In genomic region chr7:29480456-29480855, GRCh38 we compare ENCODE assay signal across 13 cellular contexts.
DNase-seq lines count a peak whose midpoint lies in the region; ATAC-seq and TF ChIP-seq lines count a peak whose summit lies in the region.
"Had no signal": no experiment of that assay in that cellular context is flagged by ENCODE, and none has a peak within 500 bp of the region (broad histone marks: within the 10 kb centered on the region; RNA-seq: fewer than 3 reads in every experiment).

No MANE protein-coding gene starts in this region.

- H4K91ac ChIP-seq in trophoblast cell (ENCODE audit: low read depth, low read length) (no peak overlapping the region), H9 (ENCODE audit: insufficient read length, low read depth, low read length) (no peak overlapping the region)

- CTCF ChIA-PET in GM10248 (lab: Yijun Ruan, JAX) = interaction anchor here (1.0 to 1.4 kb wide), 3 partner anchors 11 to 558 kb away, joined by 3 to 5 read pairs (median 3); no protein-coding TSS in a partner anchor

- H2BK20ac ChIP-seq in H9 (ENCODE audit: low read depth, low read length, poor library complexity, severe bottlenecking) = no peak overlapping the region

- TF ChIP-seq CTCF in adrenal gland (IDR thresholded peaks at IDR 0.05) = no peak
- no peak for TF ChIP-seq CTCF in hepatocyte (IDR thresholded peaks at IDR 0.05; ENCODE audit: poor library complexity)
- no peak for TF ChIP-seq CTCF in GM10248 (IDR thresholded peaks at IDR 0.05; ENCODE audit: control extremely low read depth, extremely low read depth, low read depth, missing control alignments)
- TF ChIP-seq CTCF in H9 (conservative IDR thresholded peaks at IDR 0.05) = no peak

- H3T11ph ChIP-seq in H9 (ENCODE audit: low read length) = no peak overlapping the region

- H2AFZ ChIP-seq in hepatocyte (peak overlapping the region; percentile 17), trophoblast cell (ENCODE audit: insufficient read depth, low read length, poor library complexity) (no peak overlapping the region), H9 (ENCODE audit: low read length) (no peak overlapping the region)

- H3K27me3 ChIP-seq in adrenal gland (no peaks in the 10 kb centered on the region), hepatocyte (no peaks in the 10 kb centered on the region), trophoblast cell (ENCODE audit: insufficient read depth, low read length) (no peaks in the 10 kb centered on the region), H9 (ENCODE audit: insufficient read depth, low read length) (no peaks in the 10 kb centered on the region)
- H3K27me3 ChIP-seq: BLaER1 had no signal

- peak overlapping the region in 3 of 5 donors; percentile 23 to 76 (median 48) for H3K27ac ChIP-seq in adrenal gland
- peak overlapping the region; percentile 71 for H3K27ac ChIP-seq in hepatocyte
- peak overlapping the region; percentile 58 for H3K27ac ChIP-seq in trophoblast cell (ENCODE audit: low read depth, low read length)
- H3K27ac ChIP-seq in H9 (ENCODE audit: insufficient read length, low read depth, low read length) = no peak overlapping the region
- H3K27ac ChIP-seq: BLaER1, psoas muscle had no signal

- H4K20me1 ChIP-seq in hepatocyte (ENCODE audit: insufficient read depth, poor library complexity, severe bottlenecking) (no peaks in the 10 kb centered on the region), H9 (ENCODE audit: control insufficient read depth, insufficient read depth, insufficient read length) (no peaks in the 10 kb centered on the region)
- H4K20me1 ChIP-seq: BLaER1 had no signal

- no peak for TF ChIP-seq POLR2A in adrenal gland (IDR thresholded peaks at IDR 0.05)

- no peak overlapping the region for H2BK5ac ChIP-seq in trophoblast cell (ENCODE audit: low read depth, low read length, poor library complexity)
- H2BK5ac ChIP-seq in H9 (ENCODE audit: insufficient read length, low read length) = no peak overlapping the region

- H2BK15ac ChIP-seq in H9 (ENCODE audit: low read depth, low read length) = no peak overlapping the region

- H3K27ac Mint-ChIP-seq in H9 = no peak overlapping the region

- no peaks in the 10 kb centered on the region for H3K9me3 ChIP-seq in adrenal gland (replicated peaks in 1 of 3)
- no peaks in the 10 kb centered on the region for H3K9me3 ChIP-seq in hepatocyte (ENCODE audit: low read depth)
- no peaks in the 10 kb centered on the region for H3K9me3 ChIP-seq in trophoblast cell (ENCODE audit: insufficient read depth, low read depth, low read length)
- no peaks in the 10 kb centered on the region for H3K9me3 ChIP-seq in H9 (ENCODE audit: control insufficient read depth, low read depth, low read length)
- H3K9me3 ChIP-seq: BLaER1, psoas muscle had no signal

- H4K12ac ChIP-seq in trophoblast cell (ENCODE audit: low read depth, low read length) = no peak overlapping the region

- H3K4me3 ChIP-seq in adrenal gland = peak overlapping the region in 1 of 4 donors; percentile 35
- H3K4me3 ChIP-seq in hepatocyte = no peak overlapping the region
- no peak overlapping the region for H3K4me3 ChIP-seq in trophoblast cell (ENCODE audit: low read depth, low read length)
- H3K4me3 ChIP-seq: BLaER1, psoas muscle had no signal

- ATAC-seq in HG03442 (IDR thresholded peaks at IDR 0.05; ENCODE audit: unreplicated experiment) (no peak), GM21367 (IDR thresholded peaks at IDR 0.05; ENCODE audit: unreplicated experiment) (no peak)
- ATAC-seq: esophagus mucosa, psoas muscle had no signal

- no peaks in the 10 kb centered on the region; a peak in 1 of 5 replicates for H3K9me3 Mint-ChIP-seq in H9
- H3K9me3 Mint-ChIP-seq: immature natural killer cell had no signal

- no peak overlapping the region for H3K4ac ChIP-seq in trophoblast cell (ENCODE audit: low read depth, low read length)
- H3K4ac ChIP-seq in H9 (ENCODE audit: low read depth, low read length) = no peak overlapping the region

- no peaks in the 10 kb centered on the region for H3K79me2 ChIP-seq in hepatocyte
- H3K79me2 ChIP-seq in trophoblast cell (ENCODE audit: control insufficient read depth, insufficient read depth, low read length, poor library complexity) = no peaks in the 10 kb centered on the region
- no peaks in the 10 kb centered on the region for H3K79me2 ChIP-seq in H9 (ENCODE audit: insufficient read depth, low read length)

- H3K4me1 ChIP-seq in adrenal gland (replicated peaks in 1 of 2) = no peaks in the 10 kb centered on the region
- H3K4me1 ChIP-seq in hepatocyte (ENCODE audit: insufficient read depth) = peaks cover 36% of the 10 kb centered on the region
- peaks cover 11 to 17% of the 10 kb centered on the region in 2 experiments for H3K4me1 ChIP-seq in trophoblast cell (ENCODE audit: control insufficient read depth in 1 of 2, insufficient read depth in 2 of 2, low read length in 2 of 2)
- no peaks in the 10 kb centered on the region for H3K4me1 ChIP-seq in H9 (ENCODE audit: insufficient read depth, low read length)
- H3K4me1 ChIP-seq: psoas muscle had no signal

- in situ Hi-C loops in G401 (cut with HindIII; ENCODE audit: low sequenced_read_pairs) = no loop called here

- no peak overlapping the region for H3K9ac ChIP-seq in trophoblast cell (ENCODE audit: low read length)
- H3K9ac ChIP-seq in H9 (ENCODE audit: extremely low read depth, insufficient read length, low read length) = no peak overlapping the region
- H3K9ac ChIP-seq: BLaER1 had no signal

- intact Hi-C loops in adrenal gland (cut with DNase I) = no loop called here

- no peak overlapping the region for H3K4me3 Mint-ChIP-seq in H9
- H3K4me3 Mint-ChIP-seq: immature natural killer cell had no signal

- no peaks in the 10 kb centered on the region for H3K9me2 ChIP-seq in hepatocyte (replicated peaks; ENCODE audit: insufficient read depth)

- H4K8ac ChIP-seq in trophoblast cell (ENCODE audit: low read depth, low read length) (no peak overlapping the region), H9 (replicated peaks; ENCODE audit: insufficient read length, low read depth, low read length) (no peak overlapping the region)

- 58 to 74% (median 68%) methylated on average over 5 of the region's 5 CpGs for WGBS in adrenal gland, 4 donors
- WGBS in hepatocyte (ENCODE audit: low lambda C conversion rate, missing lambda C conversion rate) = 62% methylated on average over 5 of the region's 5 CpGs
- WGBS in trophoblast cell (ENCODE audit: extremely low coverage, insufficient coverage, insufficient read length) = no CpG with 5 or more reads among the region's 5 CpGs
- WGBS in H9 (ENCODE audit: extremely low coverage, insufficient read length, low lambda C conversion rate) = no CpG with 5 or more reads among the region's 5 CpGs

- no peak overlapping the region for H2BK12ac ChIP-seq in trophoblast cell (ENCODE audit: low read length)
- no peak overlapping the region for H2BK12ac ChIP-seq in H9 (ENCODE audit: insufficient read length, low read depth, low read length)

- H3K4me1 Mint-ChIP-seq in H9 = peaks cover 17 to 27% of the 10 kb centered on the region in 2 experiments

- H3K36me3 Mint-ChIP-seq in H9 (ENCODE audit: insufficient read depth in 1 of 3, low read depth in 3 of 3) = no peaks in the 10 kb centered on the region

- no peak overlapping the region for H3K56ac ChIP-seq in H9 (ENCODE audit: insufficient read length, low read depth, low read length)

- POLR2A ChIA-PET in GM10248 (lab: Yijun Ruan, JAX) = no interaction called here

- H3K18ac ChIP-seq in trophoblast cell (ENCODE audit: low read length) (no peak overlapping the region), H9 (ENCODE audit: insufficient read length, low read depth, low read length) (no peak overlapping the region)

- H3K14ac ChIP-seq in trophoblast cell (ENCODE audit: low read length) (no peak overlapping the region), H9 (ENCODE audit: insufficient read depth, low read length) (no peak overlapping the region)

- no peak overlapping the region for H4K5ac ChIP-seq in H9 (ENCODE audit: insufficient read length, low read depth, low read length)

- no peaks in the 10 kb centered on the region for H3K23me2 ChIP-seq in H9 (ENCODE audit: insufficient read length, low read depth, low read length, poor library complexity, severe bottlenecking)

- DNase-seq in G401 (ENCODE audit: low spot score) (peak; percentile 95), adrenal gland (peak in 1 of 7 donors; percentile 40), hepatocyte (ENCODE audit: low spot score) (peak; percentile 32), trophoblast cell (no peak), GM10248 (ENCODE audit: extremely low spot score) (no peak), H9 (no peak)
- DNase-seq: immature natural killer cell, NCI-H2171 treated with DMSO at 0.1 percent for 48 hours, psoas muscle had no signal

- H3K4me2 ChIP-seq in hepatocyte = peak overlapping the region; percentile 66
- peak overlapping the region; percentile 16 for H3K4me2 ChIP-seq in trophoblast cell (ENCODE audit: low read length)
- H3K4me2 ChIP-seq in H9 (ENCODE audit: insufficient read depth, insufficient read length, low read length) = no peak overlapping the region
- H3K4me2 ChIP-seq: BLaER1 had no signal

- H3K36me3 ChIP-seq in adrenal gland (replicated peaks in 1 of 2) (no peaks in the 10 kb centered on the region), hepatocyte (replicated peaks; ENCODE audit: insufficient read depth, low read depth) (no peaks in the 10 kb centered on the region), trophoblast cell (ENCODE audit: control insufficient read depth in 1 of 2, insufficient read depth in 2 of 2, low read length in 2 of 2) (peaks cover 0 to 3% of the 10 kb centered on the region in 2 experiments)
- H3K36me3 ChIP-seq: BLaER1 had no signal

- H2BK120ac ChIP-seq in trophoblast cell (ENCODE audit: insufficient read depth, low read length, poor library complexity) (no peak overlapping the region), H9 (ENCODE audit: low read depth, low read length, poor library complexity, severe bottlenecking) (no peak overlapping the region)

- peaks cover 1% of the 10 kb centered on the region; the same call in 1 of the 2 replicates for H3K27me3 Mint-ChIP-seq in H9 (ENCODE audit: low read depth)

- H2AK5ac ChIP-seq in trophoblast cell (ENCODE audit: low read length) (no peak overlapping the region), H9 (ENCODE audit: insufficient read length, low read length) (no peak overlapping the region)

- H3K23ac ChIP-seq in trophoblast cell (ENCODE audit: low read length) = no peak overlapping the region
- H3K23ac ChIP-seq in H9 (ENCODE audit: insufficient read length, low read depth, low read length) = no peak overlapping the region

- H3K79me1 ChIP-seq in trophoblast cell (ENCODE audit: low read length) = no peaks in the 10 kb centered on the region
- H3K79me1 ChIP-seq in H9 (ENCODE audit: insufficient read depth, low read depth, low read length, poor library complexity, severe bottlenecking) = no peaks in the 10 kb centered on the region

Comparison
In these comparisons a context has a peak if more than half of its experiments do, and no peak if none do; other contexts are left out.
1. DNase-seq: peak in G401 (single experiment) and hepatocyte (single experiment); none in trophoblast cell (0 of 2), GM10248 (single experiment) and H9 (single experiment).